In genomic region chr11:119315139-119316016, GRCh38 we compare ENCODE assay signal across 8 cellular contexts. TPM values are rescaled to one million over a fixed set of nuclear protein-coding genes. Genes with fewer than 3 reads are reported as not detected.
DNase-seq lines count a peak whose midpoint lies in the region; ATAC-seq, FAIRE-seq and TF ChIP-seq lines count a peak whose summit lies in the region.

No MANE protein-coding gene starts in this region.

- FAIRE-seq in GM12892 (lab: Jason Lieb, UNC) (peak; percentile 87), pancreas (lab: Jason Lieb, UNC) (no peak)

- peak overlapping the region in 3 of 4 donors; percentile 43 to 71 (median 69) for H3K27ac ChIP-seq in pancreas

- no peak overlapping the region for H3K27ac Mint-ChIP-seq in activated naive CD4-positive, alpha-beta T cell treated with anti-CD3 and anti-CD28 coated beads for 36 hours

- H3K36me3 ChIP-seq in pancreas, result no peaks in the 10 kb centered on the region

- intact Hi-C loops in activated naive CD4-positive, alpha-beta T cell treated with anti-CD3 and anti-CD28 coated beads for 36 hours (cut with micrococcal nuclease), result no loop called here
- intact Hi-C loops in head of caudate nucleus (cut with DNase I), result loop anchor here (5.0 kb wide), 1 partner anchor 108 kb away; the partner anchor contains the start of gene CBL
- intact Hi-C loops in pancreas (cut with DNase I), result no loop called here
- intact Hi-C loops in lower leg skin (cut with DNase I; ENCODE audit: low total_unique reads), result no loop called here

- DNase-seq in GM12892 (ENCODE audit: insufficient read length) (no peak), NCI-H510A (lab: John Stamatoyannopoulos, UW) (peak; percentile 72), head of caudate nucleus (peak; percentile 56 to 91 (median 75)), pancreas (peak in 4 of 6 donors; percentile 61 to 82 (median 64)), lower leg skin (ENCODE audit: low spot score in 2 of 2) (no peak)
- peak; percentile 62 for DNase-seq in activated naive CD4-positive, alpha-beta T cell treated with anti-CD3 and anti-CD28 coated beads for 36 hours

- peak overlapping the region; percentile 73 for H3K4me3 Mint-ChIP-seq in activated naive CD4-positive, alpha-beta T cell treated with anti-CD3 and anti-CD28 coated beads for 36 hours

- H3K4me1 ChIP-seq in pancreas, result peaks cover 0 to 12% (median 6%) of the 10 kb centered on the region in 3 donors

- H3K4me1 Mint-ChIP-seq in activated naive CD4-positive, alpha-beta T cell treated with anti-CD3 and anti-CD28 coated beads for 36 hours (ENCODE audit: low read depth), result peaks cover 15% of the 10 kb centered on the region

- H3K4me3 ChIP-seq in pancreas (peak overlapping the region in 2 of 4 donors; percentile 32 to 49), lower leg skin (ENCODE audit: low read depth, poor library complexity, severe bottlenecking) (no peak overlapping the region)

- CTCF ChIA-PET in activated naive CD4-positive, alpha-beta T cell treated with anti-CD3 and anti-CD28 coated beads for 36 hours (lab: Charles Lee), result interaction anchor here (1.1 to 3.0 kb wide), 4 partner anchors 8 to 47 kb away, joined by 3 to 20 read pairs (median 11); no protein-coding TSS in a partner anchor

- TF ChIP-seq POLR2A in GM12892 (IDR thresholded peaks at IDR 0.05; ENCODE audit: low read depth, low read length) (no peak), lower leg skin (IDR thresholded peaks at IDR 0.05) (no peak)

- WGBS in pancreas, 2 donors, result 3 to 7% methylated on average over 28 to 29 of the region's 29 CpGs
- whole genome bisulfite sequencing in lower leg skin, 2 donors, result 7 to 9% methylated on average over 18 to 22 of the region's 29 CpGs

- peak in 1 of 4 donors; percentile 20 for TF ChIP-seq CTCF in pancreas (IDR thresholded peaks at IDR 0.05)
- no peak for TF ChIP-seq CTCF in lower leg skin (IDR thresholded peaks at IDR 0.05)

- H3K27me3 ChIP-seq in pancreas, result peaks cover 0 to 3% (median 0%) of the 10 kb centered on the region in 4 donors

- peak; percentile 63 to 74 (median 71) for ATAC-seq in pancreas
- no peak for ATAC-seq in GM21526 (IDR thresholded peaks at IDR 0.05; ENCODE audit: low FRiP score, unreplicated experiment)
- ATAC-seq in GM21717 (IDR thresholded peaks at IDR 0.05; ENCODE audit: unreplicated experiment), result no peak

- no peaks in the 10 kb centered on the region for H3K36me3 Mint-ChIP-seq in activated naive CD4-positive, alpha-beta T cell treated with anti-CD3 and anti-CD28 coated beads for 36 hours (ENCODE audit: low read depth)

- no peaks in the 10 kb centered on the region for H3K9me3 Mint-ChIP-seq in activated naive CD4-positive, alpha-beta T cell treated with anti-CD3 and anti-CD28 coated beads for 36 hours

- H3K9me3 ChIP-seq in pancreas, result no peaks in the 10 kb centered on the region

- peaks cover 22% of the 10 kb centered on the region for H3K27me3 Mint-ChIP-seq in activated naive CD4-positive, alpha-beta T cell treated with anti-CD3 and anti-CD28 coated beads for 36 hours (ENCODE audit: low read depth)

RNA-seq across cellular contexts. Expression of gene MCAM, which starts 1.6 kb away (rescaled TPM):
- polyA plus RNA-seq in GM12892 (2012; ENCODE audit: missing spikeins), result 3.1 TPM
- 1 to 10 TPM; 8.0 to 8.4 TPM for total RNA-seq in activated naive CD4-positive, alpha-beta T cell treated with anti-CD3 and anti-CD28 coated beads for 36 hours
- total RNA-seq in pancreas, result 10 to 100 TPM; 11.2 to 46.7 (median 19.6) TPM
- 10 to 100 TPM; 20.3 to 24.0 TPM for polyA plus RNA-seq in pancreas
- total RNA-seq in lower leg skin, result 100 to 1,000 TPM; 103 to 198 (median 183) TPM

RNA-seq across cellular contexts. Expression of gene RNF26, which starts 18.9 kb away (rescaled TPM):
- 8.6 TPM for polyA plus RNA-seq in GM12892 (2012; ENCODE audit: missing spikeins)
- 10 to 100 TPM; 46.1 to 47.0 TPM for total RNA-seq in activated naive CD4-positive, alpha-beta T cell treated with anti-CD3 and anti-CD28 coated beads for 36 hours
- total RNA-seq in pancreas (10 to 100 TPM in 2 of 6 donors, 1 to 10 TPM in 4; 5.6 to 11.5 (median 8.5) TPM), lower leg skin (10 to 100 TPM in 3 of 4 donors, 1 to 10 TPM in 1; 6.7 to 16.8 (median 13.1) TPM)
- 1 to 10 TPM; 4.9 to 8.8 TPM for polyA plus RNA-seq in pancreas

RNA-seq across cellular contexts. Expression of gene C1QTNF5, which starts 25.3 kb away (rescaled TPM):
- not detected for polyA plus RNA-seq in GM12892 (2012; ENCODE audit: missing spikeins)
- not detected for total RNA-seq in activated naive CD4-positive, alpha-beta T cell treated with anti-CD3 and anti-CD28 coated beads for 36 hours
- 10 to 100 TPM in 3 of 6 donors, 1 to 10 TPM in 3; 6.7 to 22.9 (median 10.4) TPM for total RNA-seq in pancreas
- 10 to 100 TPM; 22.2 to 27.9 TPM for polyA plus RNA-seq in pancreas
- 10 to 100 TPM in 1 of 4 donors, 1 to 10 TPM in 3; 4.2 to 14.3 (median 8.6) TPM for total RNA-seq in lower leg skin

RNA-seq across cellular contexts. Expression of gene MFRP, which starts 31.1 kb away (rescaled TPM):
- polyA plus RNA-seq in GM12892 (2012; ENCODE audit: missing spikeins), result not detected
- not detected for total RNA-seq in activated naive CD4-positive, alpha-beta T cell treated with anti-CD3 and anti-CD28 coated beads for 36 hours
- total RNA-seq in pancreas (not detected), lower leg skin (not detected)
- polyA plus RNA-seq in pancreas, result not detected

Comparison
In these comparisons a context has a peak if more than half of its experiments do, and no peak if none do; other contexts are left out.
1. DNase-seq: peak in NCI-H510A (single experiment), activated naive CD4-positive, alpha-beta T cell treated with anti-CD3 and anti-CD28 coated beads for 36 hours (single experiment), head of caudate nucleus (42 of 42) and pancreas (4 of 6); none in GM12892 (single experiment) and lower leg skin (0 of 2).
2. ATAC-seq: peak in pancreas (4 of 4); none in GM21526 (single experiment) and GM21717 (single experiment).
3. RNA of gene C1QTNF5, which starts 25.3 kb away (total RNA-seq): 6.7 to 22.9 TPM in pancreas and 4.2 to 14.3 TPM in lower leg skin; not detected in activated naive CD4-positive, alpha-beta T cell treated with anti-CD3 and anti-CD28 coated beads for 36 hours; every median in the first group is over 4 times any median in the second.